ENCODE assay signal across 7 cellular contexts in the genomic region with DNA sequence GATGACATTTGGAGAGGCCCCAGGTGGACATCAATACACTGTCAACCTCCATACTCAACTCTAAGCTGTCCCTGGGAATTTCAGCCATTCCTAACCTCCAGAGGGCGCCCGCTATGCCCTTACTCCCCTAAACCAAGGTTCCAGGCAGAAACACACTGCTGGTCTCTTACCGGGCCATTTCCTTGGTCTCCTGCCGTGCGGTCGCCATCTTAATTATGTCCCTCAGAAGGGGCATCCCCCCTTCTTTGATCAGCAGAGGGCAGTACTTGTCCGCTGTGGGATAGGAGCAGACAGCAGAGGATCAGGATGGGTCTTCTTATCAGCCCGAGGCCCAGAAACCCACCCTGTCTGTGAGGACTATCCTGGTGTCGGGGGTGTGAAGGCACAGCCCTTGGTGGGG. TPM values are rescaled to one million over a fixed set of nuclear protein-coding genes. Genes with fewer than 3 reads are reported as not detected.
A peak's percentile ranks its signal among the peaks of the same experiment; 100 is the strongest.
DNase-seq lines count a peak whose midpoint lies in the region; ATAC-seq and TF ChIP-seq lines count a peak whose summit lies in the region.

No MANE protein-coding gene starts in this region.

- no peak overlapping the region for H3K4me3 ChIP-seq in GM06990 (replicated peaks; ENCODE audit: low read depth, low read length)
- H3K4me3 ChIP-seq in epithelial cell of esophagus (ENCODE audit: low read length), result no peak overlapping the region

- peaks cover 6% of the 10 kb centered on the region for H3K36me3 ChIP-seq in GM06990 (ENCODE audit: control insufficient read depth, insufficient read depth, low read length)

- TF ChIP-seq CTCF in GM06990 (IDR thresholded peaks at IDR 0.05; ENCODE audit: insufficient read depth, low read length, poor library complexity, severe bottlenecking) (peak; percentile 62), epithelial cell of esophagus (IDR thresholded peaks at IDR 0.05; ENCODE audit: insufficient read depth, low read depth, low read length, missing control alignments) (peak; percentile 81)

- no peak for DNase-seq in GM06990 (ENCODE audit: extremely low read depth, insufficient read length)
- DNase-seq in MV-4-11 (lab: John Stamatoyannopoulos, UW), result peak; percentile 76
- peak; percentile 96 for DNase-seq in SK-MEL-5 (ENCODE audit: low read depth, low spot score)
- peak; percentile 85 for DNase-seq in epithelial cell of esophagus (ENCODE audit: low read depth)
- DNase-seq in mucosa of gallbladder (ENCODE audit: low spot score), result peak; percentile 74
- DNase-seq in activated T-cell treated with anti-CD3 and anti-CD28 coated beads for 4 hours, result no peak

- no peaks in the 10 kb centered on the region for H3K27me3 ChIP-seq in GM06990 (replicated peaks; ENCODE audit: control insufficient read depth, insufficient read depth, low read length)

- in situ Hi-C loops in SK-MEL-5 (cut with HindIII; ENCODE audit: low pct_unique_long_range_greater_than_20kb, low sequenced_read_pairs), result no loop called here

- ATAC-seq in HG02840 (IDR thresholded peaks at IDR 0.05; ENCODE audit: low FRiP score, unreplicated experiment), result no peak

RNA-seq across cellular contexts. Expression of gene ZDHHC12, which starts 9.3 kb away (rescaled TPM):
- total RNA-seq in SK-MEL-5 (2014; rRNA removed; shearing (Covaris generic)), result 65.2 and 74.1 TPM in 2 replicates
- 198 and 206 TPM in 2 replicates for polyA plus RNA-seq in SK-MEL-5 (2015; cell fraction: cytosol; rRNA removed)
- polyA plus RNA-seq in SK-MEL-5 (2015; cell fraction: nucleus; rRNA removed), result 25.3 and 26.0 TPM in 2 replicates
- total RNA-seq in mucosa of gallbladder, result 66.2 TPM

RNA-seq across cellular contexts. Expression of gene PKN3, which starts 31.0 kb away (rescaled TPM):
- total RNA-seq in SK-MEL-5 (2014; rRNA removed; shearing (Covaris generic)), result 3.2 and 4.4 TPM in 2 replicates
- 6.3 and 8.1 TPM in 2 replicates for polyA plus RNA-seq in SK-MEL-5 (2015; cell fraction: cytosol; rRNA removed)
- polyA plus RNA-seq in SK-MEL-5 (2015; cell fraction: nucleus; rRNA removed), result 12.9 and 18.8 TPM in 2 replicates
- total RNA-seq in mucosa of gallbladder, result 9.4 TPM

RNA-seq across cellular contexts. Expression of gene ZER1, which starts 38.5 kb away (rescaled TPM):
- 14.3 and 14.4 TPM in 2 replicates for total RNA-seq in SK-MEL-5 (2014; rRNA removed; shearing (Covaris generic))
- 36.8 and 50.3 TPM in 2 replicates for polyA plus RNA-seq in SK-MEL-5 (2015; cell fraction: cytosol; rRNA removed)
- 16.7 and 30.4 TPM in 2 replicates for polyA plus RNA-seq in SK-MEL-5 (2015; cell fraction: nucleus; rRNA removed)
- total RNA-seq in mucosa of gallbladder, result 52.2 TPM

RNA-seq across cellular contexts. Expression of gene SET, which starts 44.2 kb away (rescaled TPM):
- 797 and 827 TPM in 2 replicates for total RNA-seq in SK-MEL-5 (2014; rRNA removed; shearing (Covaris generic))
- polyA plus RNA-seq in SK-MEL-5 (2015; cell fraction: cytosol; rRNA removed), result 241 and 316 TPM in 2 replicates
- 291 and 422 TPM in 2 replicates for polyA plus RNA-seq in SK-MEL-5 (2015; cell fraction: nucleus; rRNA removed)
- total RNA-seq in mucosa of gallbladder, result 198 TPM

RNA-seq across cellular contexts. Expression of gene TBC1D13, which starts 53.8 kb away (rescaled TPM):
- 10.5 and 12.0 TPM in 2 replicates for total RNA-seq in SK-MEL-5 (2014; rRNA removed; shearing (Covaris generic))
- polyA plus RNA-seq in SK-MEL-5 (2015; cell fraction: cytosol; rRNA removed), result 31.2 and 36.7 TPM in 2 replicates
- polyA plus RNA-seq in SK-MEL-5 (2015; cell fraction: nucleus; rRNA removed), result 26.1 and 36.5 TPM in 2 replicates
- 31.0 TPM for total RNA-seq in mucosa of gallbladder

Comparison
In these comparisons a context has a peak if more than half of its experiments do, and no peak if none do; other contexts are left out.
1. DNase-seq: peak in MV-4-11 (single experiment), SK-MEL-5 (single experiment), epithelial cell of esophagus (single experiment) and mucosa of gallbladder (single experiment); none in GM06990 (single experiment) and activated T-cell treated with anti-CD3 and anti-CD28 coated beads for 4 hours (single experiment).